9 cellular contexts compared by ENCODE assay signal in the genomic region with DNA sequence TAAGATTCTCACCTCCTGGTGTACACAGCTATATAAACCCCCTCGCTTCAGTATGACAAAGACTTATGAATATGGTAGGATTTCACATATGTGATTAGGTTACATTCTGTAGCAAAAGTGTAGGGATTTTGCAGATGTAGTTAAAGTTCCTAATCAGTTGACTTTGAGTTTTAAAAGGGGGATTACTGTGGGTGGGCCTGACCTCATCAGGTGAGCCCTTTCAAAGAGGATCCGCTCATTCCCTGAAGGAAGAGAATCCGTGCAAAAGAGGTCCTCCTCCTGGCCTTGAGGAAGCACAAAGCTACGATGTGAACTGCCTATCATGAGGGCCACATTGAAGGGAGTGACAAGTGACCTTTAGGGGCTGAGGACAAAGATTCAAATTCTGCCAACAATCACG. TPM values are rescaled to one million over a fixed set of nuclear protein-coding genes. Genes with fewer than 3 reads are reported as not detected.
"Had no signal": no experiment of that assay in that cellular context is flagged by ENCODE, and none has a peak within 500 bp of the region (broad histone marks: within the 10 kb centered on the region; RNA-seq: fewer than 3 reads in every experiment).

No MANE protein-coding gene starts in this region.

- H3K4me1 Mint-ChIP-seq: IgD-negative memory B cell had no signal

- H3K9ac ChIP-seq: KMS-11 had no signal

- ATAC-seq: HepG2 had no signal

- DNase-seq: IMR-90, Karpas-422, KBM-7, KG1 had no signal

- H3K4me3 Mint-ChIP-seq: IgD-negative memory B cell had no signal

- H3K27ac ChIP-seq: HL-60, KMS-11 had no signal

- H3K36me3 Mint-ChIP-seq: IgD-negative memory B cell had no signal

- H3K4me2 ChIP-seq: KMS-11 had no signal

- FAIRE-seq: HepG2, HTR-8/SVneo had no signal

- H3K27ac Mint-ChIP-seq: IgD-negative memory B cell had no signal

RNA-seq across cellular contexts. Expression of gene KAZN, which starts 30.6 kb away (rescaled TPM):
- polyA plus RNA-seq: IgD-negative memory B cell had no signal
